ENCODE assay signal across 14 cellular contexts in the genomic region with DNA sequence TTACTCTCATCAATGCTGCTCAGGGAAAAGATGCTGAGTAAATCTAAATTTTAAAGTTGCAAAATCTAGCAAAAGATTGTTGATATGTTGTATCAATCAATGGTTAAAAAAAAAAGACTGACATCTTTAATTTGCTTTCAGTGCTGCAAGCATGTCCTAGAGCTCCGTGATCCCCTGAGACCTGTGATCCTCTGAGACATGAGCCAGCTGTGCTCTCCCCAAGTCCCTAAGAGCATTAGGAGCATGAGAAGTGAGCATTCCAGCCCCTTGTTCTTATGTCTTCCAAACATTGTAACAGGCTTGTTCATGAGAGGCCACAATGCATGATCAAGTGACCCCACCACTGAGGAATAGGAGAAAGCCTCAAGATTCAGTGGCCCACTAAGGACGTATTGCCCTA.
A peak's percentile ranks its signal among the peaks of the same experiment; 100 is the strongest.
DNase-seq lines count a peak whose midpoint lies in the region; ATAC-seq, FAIRE-seq and TF ChIP-seq lines count a peak whose summit lies in the region.
"Had no signal": no experiment of that assay in that cellular context is flagged by ENCODE, and none has a peak within 500 bp of the region (broad histone marks: within the 10 kb centered on the region; RNA-seq: fewer than 3 reads in every experiment).

No MANE protein-coding gene starts in this region.

- H3K9me3 ChIP-seq in HepG2 (ENCODE audit: low read length) = no peaks in the 10 kb centered on the region
- H3K9me3 ChIP-seq in right lobe of liver = no peaks in the 10 kb centered on the region
- no peaks in the 10 kb centered on the region for H3K9me3 ChIP-seq in uterus
- no peaks in the 10 kb centered on the region for H3K9me3 ChIP-seq in Peyer's patch

- H3K36me3 ChIP-seq in HepG2 (replicated peaks in 1 of 2; ENCODE audit: control insufficient read depth in 1 of 2, insufficient read depth in 2 of 2, low read length in 2 of 2) (no peaks in the 10 kb centered on the region), right lobe of liver (no peaks in the 10 kb centered on the region), uterus (no peaks in the 10 kb centered on the region), Peyer's patch (no peaks in the 10 kb centered on the region)

- POLR2A ChIA-PET in HepG2 (lab: Yijun Ruan, JAX) = no interaction called here

- 50% methylated on average over 2 of the region's 2 CpGs for WGBS in HepG2 (ENCODE audit: low lambda C conversion rate)
- WGBS in right lobe of liver (ENCODE audit: insufficient coverage, low coverage, low lambda C conversion rate, missing lambda C conversion rate) = 76% methylated on average over 2 of the region's 2 CpGs

- H3K4me3 ChIP-seq in HepG2 (replicated peaks in 1 of 3; ENCODE audit: insufficient read depth in 1 of 3, low read depth in 2 of 3, low read length in 3 of 3) (no peak overlapping the region), right lobe of liver (no peak overlapping the region), uterus (no peak overlapping the region), Peyer's patch (no peak overlapping the region)

- no peak for ATAC-seq in HepG2
- no peak for ATAC-seq in right lobe of liver

- H3K4me3 Mint-ChIP-seq in immature natural killer cell = peak overlapping the region in 4 of 5 donors; percentile 11 to 93 (median 86)
- H3K4me3 Mint-ChIP-seq: CD4-positive, alpha-beta T cell; HFFc6 had no signal

- H3K36me3 Mint-ChIP-seq in immature natural killer cell = peaks cover 4 to 6% (median 5%) of the 10 kb centered on the region in 3 donors

- CTCF ChIA-PET in HepG2 (lab: Yijun Ruan, JAX; ENCODE audit: low intra/inter-chr PET ratio, low total read pairs) = interaction anchor here (0.7 to 2.3 kb wide), 4 partner anchors 81 to 159 kb away, joined by 3 to 32 read pairs (median 4); no protein-coding TSS in a partner anchor

- H3K4me2 ChIP-seq in HepG2 (ENCODE audit: low read depth, low read length) = no peak overlapping the region

- TF ChIP-seq CTCF in HepG2 (CRISPR knock-in tag; IDR thresholded peaks at IDR 0.05) (no peak), right lobe of liver (IDR thresholded peaks at IDR 0.05) (no peak), uterus (IDR thresholded peaks at IDR 0.05) (no peak), Peyer's patch (IDR thresholded peaks at IDR 0.05) (no peak)

- H3K4me1 ChIP-seq in HepG2 (ENCODE audit: insufficient read depth, low read length) (no peaks in the 10 kb centered on the region), right lobe of liver (no peaks in the 10 kb centered on the region), uterus (peaks cover 0 to 4% of the 10 kb centered on the region in 2 donors), Peyer's patch (peaks cover 0 to 10% (median 0%) of the 10 kb centered on the region in 4 donors)

- H3K27ac Mint-ChIP-seq in immature natural killer cell = peak overlapping the region; percentile 94 to 99 (median 98)
- H3K27ac Mint-ChIP-seq: CD4-positive, alpha-beta T cell; HFFc6 had no signal

- no peak for DNase-seq in HepG2 (ENCODE audit: low spot score)
- no peak for DNase-seq in right lobe of liver
- peak; percentile 92 for DNase-seq in NCI-H82 (lab: John Stamatoyannopoulos, UW)
- no peak for DNase-seq in immature natural killer cell
- no peak for DNase-seq in inferior parietal cortex (ENCODE audit: extremely low spot score)
- DNase-seq in SW480 (ENCODE audit: low spot score) = no peak
- no peak for DNase-seq in uterus
- DNase-seq in Peyer's patch = no peak
- DNase-seq: CD4-positive, alpha-beta T cell; HFFc6; NCI-H1417 treated with DMSO at 0.1 percent for 48 hours; NCI-H2029; NCI-H510A treated with DMSO at 0.1 percent for 48 hours had no signal

- no peaks in the 10 kb centered on the region for H4K20me1 ChIP-seq in HepG2 (ENCODE audit: insufficient read depth, low read length)

- peaks cover 0 to 4% (median 0%) of the 10 kb centered on the region in 3 donors for H3K27me3 Mint-ChIP-seq in immature natural killer cell (ENCODE audit: low read depth in 3 of 3)
- H3K27me3 Mint-ChIP-seq: CD4-positive, alpha-beta T cell had no signal

- H3K27me3 ChIP-seq in HepG2 (ENCODE audit: control insufficient read depth in 1 of 2, insufficient read depth in 2 of 2, low read length in 2 of 2) (peaks cover 0 to 4% of the 10 kb centered on the region in 2 experiments; a peak in 1 of 5 replicates), right lobe of liver (no peaks in the 10 kb centered on the region), uterus (no peaks in the 10 kb centered on the region), Peyer's patch (no peaks in the 10 kb centered on the region)

- H2AFZ ChIP-seq in HepG2 (ENCODE audit: low read length) = no peak overlapping the region

- no peaks in the 10 kb centered on the region for H3K9me3 Mint-ChIP-seq in immature natural killer cell
- H3K9me3 Mint-ChIP-seq: CD4-positive, alpha-beta T cell; HFFc6 had no signal

- H3K4me1 Mint-ChIP-seq in immature natural killer cell = peaks cover 98 to 100% of the 10 kb centered on the region in 2 donors

- intact Hi-C loops in HepG2 (cut with micrococcal nuclease; ENCODE audit: unreplicated experiment) (loop anchor here (2.0 kb wide), 1 partner anchor 158 kb away; no protein-coding TSS in a partner anchor), right lobe of liver (cut with DNase I) (loop anchor here (5.0 kb wide), 2 partner anchors 75 to 85 kb away; no protein-coding TSS in a partner anchor), uterus (cut with DNase I; ENCODE audit: low total_unique reads) (loop anchor here (10.0 kb wide), 1 partner anchor 78 kb away; no protein-coding TSS in a partner anchor)

- TF ChIP-seq RAD21 in HepG2 (CRISPR knock-in tag; IDR thresholded peaks at IDR 0.05) = no peak

- TF ChIP-seq EP300 in HepG2 (IDR thresholded peaks at IDR 0.05; ENCODE audit: low read depth in 2 of 2, low read length in 2 of 2) = no peak
- TF ChIP-seq EP300 in HepG2 (CRISPR knock-in tag; IDR thresholded peaks at IDR 0.05; ENCODE audit: borderline replicate concordance) = no peak

- no TSS peak for BruUV-seq in HepG2 (replicated peaks; lab: Mats Ljungman, UMichigan)

- H3K27ac ChIP-seq in HepG2 (ENCODE audit: extremely low read length, insufficient read depth, low read length) = no peak overlapping the region
- no peak overlapping the region for H3K27ac ChIP-seq in right lobe of liver
- no peak overlapping the region for H3K27ac ChIP-seq in uterus
- no peak overlapping the region for H3K27ac ChIP-seq in Peyer's patch

- FAIRE-seq in HepG2 (lab: Jason Lieb, UNC) = no peak
- FAIRE-seq: A204.1 had no signal

- in situ Hi-C loops in HepG2 (cut with HindIII; ENCODE audit: extremely low pct_ligation_motif_present, low pct_unique_long_range_greater_than_20kb) = loop anchor here (5.0 kb wide), 1 partner anchor 80 kb away; no protein-coding TSS in a partner anchor

- no peak for TF ChIP-seq POLR2A in HepG2 (IDR thresholded peaks at IDR 0.05; ENCODE audit: insufficient read depth in 1 of 2, low read depth in 2 of 2, low read length in 2 of 2)
- no peak for TF ChIP-seq POLR2A in right lobe of liver (IDR thresholded peaks at IDR 0.05)
- TF ChIP-seq POLR2A in uterus (IDR thresholded peaks at IDR 0.05) = no peak
- TF ChIP-seq POLR2A in Peyer's patch (IDR thresholded peaks at IDR 0.05) = no peak

- no peak overlapping the region for H3K9ac ChIP-seq in HepG2 (ENCODE audit: insufficient read depth, low read depth, low read length)

- no peaks in the 10 kb centered on the region for H3K79me2 ChIP-seq in HepG2 (ENCODE audit: insufficient read depth, low read length)

TF ChIP-seq in HepG2, 621 proteins besides CTCF, POLR2A, EP300 and RAD21:
- TF ChIP-seq KAT8 (CRISPR knock-in tag; IDR thresholded peaks at IDR 0.05) (no peak), MZF1 (CRISPR knock-in tag; IDR thresholded peaks at IDR 0.05; ENCODE audit: borderline replicate concordance) (0 out of 2 replicates have a peak, but pooled peaks have one; percentile 51), ZFX (CRISPR knock-in tag; IDR thresholded peaks at IDR 0.05; ENCODE audit: low read depth) (no peak), SUZ12 (IDR thresholded peaks at IDR 0.05; ENCODE audit: low read depth, low read length) (0 out of 2 replicates have a peak, but pooled peaks have one; percentile 13)
